Comparison of ENCODE assay signal across 1 cellular context in genomic region chr11:49177936-49178335, GRCh38. TPM values are rescaled to one million over a fixed set of nuclear protein-coding genes. Genes with fewer than 3 reads are reported as not detected.
"Had no signal": no experiment of that assay in that cellular context is flagged by ENCODE, and none has a peak within 500 bp of the region (broad histone marks: within the 10 kb centered on the region; RNA-seq: fewer than 3 reads in every experiment).

No MANE protein-coding gene starts in this region.

RNA-seq across cellular contexts. Expression of gene FOLH1, which starts 30.5 kb away (rescaled TPM):
- polyA plus RNA-seq: immature natural killer cell had no signal
